18 cellular contexts compared by ENCODE assay signal in the genomic region with DNA sequence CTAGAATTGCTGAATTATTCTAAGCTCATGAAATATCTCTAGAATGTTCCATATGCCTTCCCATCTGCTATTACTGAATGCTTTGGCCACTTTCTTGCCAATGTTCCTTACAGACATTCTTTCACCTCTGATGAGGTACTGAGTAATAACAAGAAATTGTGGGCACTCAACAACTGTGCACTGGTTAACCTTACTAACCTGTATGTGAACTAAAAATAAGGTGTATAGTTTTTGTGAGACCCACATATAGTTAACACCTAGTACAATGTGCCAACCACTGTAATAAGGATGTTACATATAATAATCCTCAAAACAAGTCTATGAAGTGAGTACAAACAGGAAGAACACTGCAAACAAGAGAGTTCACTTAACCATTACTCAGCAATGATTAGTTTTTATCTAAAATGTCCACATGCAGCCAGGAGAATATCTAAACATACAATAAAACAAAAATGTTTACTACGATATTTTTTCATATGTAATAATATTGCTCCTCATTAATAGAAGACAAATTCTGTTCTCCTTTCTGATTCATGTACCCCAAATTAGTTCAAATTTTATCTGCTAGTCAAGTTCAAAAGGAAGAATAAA. TPM values are rescaled to one million over a fixed set of nuclear protein-coding genes. Genes with fewer than 3 reads are reported as not detected.
DNase-seq lines count a peak whose midpoint lies in the region; ATAC-seq and TF ChIP-seq lines count a peak whose summit lies in the region.
"Had no signal": no experiment of that assay in that cellular context is flagged by ENCODE, and none has a peak within 500 bp of the region (broad histone marks: within the 10 kb centered on the region; RNA-seq: fewer than 3 reads in every experiment).

No MANE protein-coding gene starts in this region.

- TF ChIP-seq POLR2A in ovary (IDR thresholded peaks at IDR 0.05) (no peak), sigmoid colon (IDR thresholded peaks at IDR 0.05) (no peak)

- BruUV-seq in A673 (replicated peaks; lab: Mats Ljungman, UMichigan), result no TSS peak

- peak overlapping the region in 2 of 3 donors; percentile 3 to 29 for H3K27ac Mint-ChIP-seq in CD4-positive, CD25-positive, alpha-beta regulatory T cell
- H3K27ac Mint-ChIP-seq in effector memory CD8-positive, alpha-beta T cell, result peak overlapping the region; percentile 14 to 80

- POLR2A ChIA-PET in A673 (lab: Charles Lee; ENCODE audit: low non-redundant PET), result interaction anchor here (1.0 kb wide), 1 partner anchor 39 kb away, joined by 4 read pairs; no protein-coding TSS in a partner anchor

- H2AFZ ChIP-seq in OCI-LY1 (ENCODE audit: low read length), result no peak overlapping the region
- H2AFZ ChIP-seq: PC-9 had no signal

- H3K9me2 ChIP-seq in OCI-LY1 (ENCODE audit: low read depth, low read length), result no peaks in the 10 kb centered on the region

- H3K4me1 Mint-ChIP-seq in CD4-positive, CD25-positive, alpha-beta regulatory T cell, result peaks cover 51 to 82% (median 65%) of the 10 kb centered on the region in 4 donors
- peaks cover 48 to 79% of the 10 kb centered on the region in 2 donors for H3K4me1 Mint-ChIP-seq in effector memory CD8-positive, alpha-beta T cell (ENCODE audit: low read depth in 2 of 2)

- peak overlapping the region; percentile 98 for H3K4me3 ChIP-seq in CD4-positive, CD25-positive, alpha-beta regulatory T cell (ENCODE audit: low read depth, low read length)
- H3K4me3 ChIP-seq in OCI-LY1 (ENCODE audit: low read depth, low read length, poor library complexity, severe bottlenecking) (peak overlapping the region; percentile 86), ovary (no peak overlapping the region), sigmoid colon (no peak overlapping the region), A673 (ENCODE audit: low read depth, low read length, poor library complexity, severe bottlenecking) (no peak overlapping the region)
- H3K4me3 ChIP-seq: cardiac muscle cell, PC-9 had no signal

- H3K9me3 Mint-ChIP-seq in CD4-positive, CD25-positive, alpha-beta regulatory T cell, result peaks cover 0 to 3% (median 0%) of the 10 kb centered on the region in 7 donors
- H3K9me3 Mint-ChIP-seq in effector memory CD8-positive, alpha-beta T cell, result no peaks in the 10 kb centered on the region

- H3K9ac ChIP-seq in OCI-LY1 (ENCODE audit: low read length), result no peak overlapping the region

- no peaks in the 10 kb centered on the region for H3K36me3 Mint-ChIP-seq in CD4-positive, CD25-positive, alpha-beta regulatory T cell
- H3K36me3 Mint-ChIP-seq in effector memory CD8-positive, alpha-beta T cell (ENCODE audit: insufficient read depth), result peaks cover 30% of the 10 kb centered on the region

- H3K4me3 Mint-ChIP-seq in CD4-positive, CD25-positive, alpha-beta regulatory T cell, result peak overlapping the region; percentile 52 to 99 (median 99)
- H3K4me3 Mint-ChIP-seq in effector memory CD8-positive, alpha-beta T cell, result peak overlapping the region; percentile 71 to 100

- peaks cover 85% of the 10 kb centered on the region for H3K79me2 ChIP-seq in OCI-LY1 (ENCODE audit: insufficient read depth, low read length)

- H3K4me2 ChIP-seq in OCI-LY1 (ENCODE audit: low read length), result peak overlapping the region; percentile 91
- H3K4me2 ChIP-seq: PC-9 had no signal

- H3K36me3 ChIP-seq in CD4-positive, CD25-positive, alpha-beta regulatory T cell (ENCODE audit: control insufficient read depth, insufficient read depth, low read length), result no peaks in the 10 kb centered on the region
- H3K36me3 ChIP-seq in OCI-LY1 (ENCODE audit: insufficient read depth, low read length) (peaks cover 24% of the 10 kb centered on the region), ovary (no peaks in the 10 kb centered on the region), sigmoid colon (no peaks in the 10 kb centered on the region), A673 (ENCODE audit: insufficient read depth, low read length, poor library complexity, severe bottlenecking) (no peaks in the 10 kb centered on the region)
- H3K36me3 ChIP-seq: cardiac muscle cell had no signal

- H3K9me3 ChIP-seq in CD4-positive, CD25-positive, alpha-beta regulatory T cell (ENCODE audit: control insufficient read depth in 2 of 2, low read length in 2 of 2), result no peaks in the 10 kb centered on the region
- H3K9me3 ChIP-seq in OCI-LY1 (ENCODE audit: low read length) (no peaks in the 10 kb centered on the region), ovary (no peaks in the 10 kb centered on the region), sigmoid colon (no peaks in the 10 kb centered on the region), A673 (ENCODE audit: low read depth, low read length, poor library complexity, severe bottlenecking) (peaks cover 2% of the 10 kb centered on the region)

- H3K27me3 Mint-ChIP-seq in CD4-positive, CD25-positive, alpha-beta regulatory T cell, result no peaks in the 10 kb centered on the region
- no peaks in the 10 kb centered on the region for H3K27me3 Mint-ChIP-seq in effector memory CD8-positive, alpha-beta T cell

- intact Hi-C loops in ovary (cut with DNase I), result loop anchor here in 1 of 4 donors (1.0 kb wide), 1 partner anchor 48 kb away; no protein-coding TSS in a partner anchor
- intact Hi-C loops in sigmoid colon (cut with DNase I), result no loop called here
- intact Hi-C loops in A673 (cut with micrococcal nuclease; ENCODE audit: unreplicated experiment), result no loop called here

- H3K4me1 ChIP-seq in CD4-positive, CD25-positive, alpha-beta regulatory T cell (ENCODE audit: control insufficient read depth, insufficient read depth, low read length, poor library complexity, severe bottlenecking), result peaks cover 48% of the 10 kb centered on the region
- H3K4me1 ChIP-seq in OCI-LY1 (ENCODE audit: insufficient read depth, low read length, severe bottlenecking) (peaks cover 48% of the 10 kb centered on the region), ovary (ENCODE audit: insufficient read depth) (peaks cover 5% of the 10 kb centered on the region), sigmoid colon (peaks cover 0 to 23% (median 18%) of the 10 kb centered on the region in 4 donors), A673 (ENCODE audit: insufficient read depth, low read length, poor library complexity, severe bottlenecking) (peaks cover 18% of the 10 kb centered on the region)

- no peaks in the 10 kb centered on the region for H3K27me3 ChIP-seq in CD4-positive, CD25-positive, alpha-beta regulatory T cell (ENCODE audit: control insufficient read depth, insufficient read depth, low read length)
- H3K27me3 ChIP-seq in OCI-LY1 (ENCODE audit: insufficient read depth, low read length), result no peaks in the 10 kb centered on the region
- no peaks in the 10 kb centered on the region for H3K27me3 ChIP-seq in ovary
- H3K27me3 ChIP-seq in sigmoid colon, result no peaks in the 10 kb centered on the region
- no peaks in the 10 kb centered on the region for H3K27me3 ChIP-seq in A673 (replicated peaks; ENCODE audit: insufficient read depth, low read depth, low read length, poor library complexity)
- H3K27me3 ChIP-seq: cardiac muscle cell had no signal

- no peaks in the 10 kb centered on the region for H3F3A ChIP-seq in OCI-LY1 (ENCODE audit: insufficient read depth, low read length)

- DNase-seq in CD4-positive, CD25-positive, alpha-beta regulatory T cell, result peak in 2 of 3 donors; percentile 18 to 53
- DNase-seq in effector memory CD8-positive, alpha-beta T cell, result peak in 1 of 3 experiments; percentile 4
- DNase-seq in ovary (no peak), sigmoid colon (no peak), A673 (ENCODE audit: low spot score) (no peak), NCI-H2029 treated with DMSO at 0.1 percent for 48 hours (lab: John Stamatoyannopoulos, UW) (no peak)
- DNase-seq: activated CD8-positive, alpha-beta memory T cell treated with anti-CD3 and anti-CD28 coated beads, Interleukin-2, amount 50 U/mL, for 48 hours; COR-L47; hypothalamus; mesendoderm; NCI-H2171 treated with DMSO at 0.1 percent for 48 hours; PC-9; posterior cingulate gyrus; stimulated activated CD4-positive, alpha-beta T cell treated with anti-CD3 and anti-CD28 coated beads, Interleukin-2, amount 100 ng/mL, for 24 hours; stimulated activated naive CD4-positive, alpha-beta T cell had no signal

- CTCF ChIA-PET in A673 (lab: Charles Lee), result no interaction called here

- 0 out of 2 replicates have a peak, but pooled peaks cover 4% of the 10 kb centered on the region for H4K20me1 ChIP-seq in OCI-LY1 (ENCODE audit: insufficient read depth, low read length)

- H3K27ac ChIP-seq in CD4-positive, CD25-positive, alpha-beta regulatory T cell (ENCODE audit: insufficient read depth, low read length, poor library complexity, severe bottlenecking), result no peak overlapping the region
- no peak overlapping the region for H3K27ac ChIP-seq in OCI-LY1 (ENCODE audit: low read depth, low read length, poor library complexity, severe bottlenecking)
- H3K27ac ChIP-seq in ovary, result no peak overlapping the region
- H3K27ac ChIP-seq in sigmoid colon, result no peak overlapping the region
- H3K27ac ChIP-seq in A673 (ENCODE audit: low read depth, low read length, poor library complexity, severe bottlenecking), result no peak overlapping the region
- H3K27ac ChIP-seq: cardiac muscle cell, PC-9 had no signal

- ATAC-seq in CD4-positive, CD25-positive, alpha-beta regulatory T cell (ENCODE audit: low read depth in 2 of 2), result no peak
- ATAC-seq in GM18502 (IDR thresholded peaks at IDR 0.05; ENCODE audit: poor library complexity, unreplicated experiment), result peak; percentile 14
- peak; percentile 34 for ATAC-seq in effector memory CD8-positive, alpha-beta T cell (replicated peaks)

- no peak for TF ChIP-seq CTCF in OCI-LY1 (IDR thresholded peaks at IDR 0.05; ENCODE audit: low read length)
- no peak for TF ChIP-seq CTCF in ovary (IDR thresholded peaks at IDR 0.05)
- TF ChIP-seq CTCF in sigmoid colon (IDR thresholded peaks at IDR 0.05), result no peak
- no peak for TF ChIP-seq CTCF in A673 (conservative IDR thresholded peaks at IDR 0.05; ENCODE audit: low read depth, low read length)

- 28 to 56% (median 52%) methylated on average over 1 of the region's 1 CpG for WGBS in ovary, 3 donors
- 60 to 80% methylated on average over 1 of the region's 1 CpG for WGBS in sigmoid colon, 2 donors

- TF ChIP-seq EP300 in ovary (IDR thresholded peaks at IDR 0.05) (no peak), sigmoid colon (IDR thresholded peaks at IDR 0.05) (no peak)

RNA-seq across cellular contexts. Expression of a gene that starts 4.4 kb away (rescaled TPM):
- total RNA-seq in CD4-positive, CD25-positive, alpha-beta regulatory T cell, result 81.7 TPM
- 10 to 100 TPM in 2 of 4 donors, 1 to 10 TPM in 2; 8.3 to 11.4 (median 10.0) TPM for polyA plus RNA-seq in CD4-positive, CD25-positive, alpha-beta regulatory T cell
- total RNA-seq in ovary (10 to 100 TPM; 13.9 to 21.9 (median 19.1) TPM), sigmoid colon (10 to 100 TPM; 15.2 to 21.4 (median 17.9) TPM), A673 (2021) (17.8 and 21.9 TPM in 2 replicates)
- polyA plus RNA-seq in ovary (1 to 10 TPM; 4.6 to 7.9 TPM), sigmoid colon (1 to 10 TPM; 1.2 to 4.8 (median 1.2) TPM)

Comparison
In these comparisons a context has a peak if more than half of its experiments do, and no peak if none do; other contexts are left out.
1. ATAC-seq: peak in GM18502 (single experiment) and effector memory CD8-positive, alpha-beta T cell (single experiment); none in CD4-positive, CD25-positive, alpha-beta regulatory T cell (0 of 2).
2. DNase-seq: peak in CD4-positive, CD25-positive, alpha-beta regulatory T cell (2 of 3); none in ovary (0 of 5), sigmoid colon (single experiment), A673 (single experiment) and NCI-H2029 treated with DMSO at 0.1 percent for 48 hours (single experiment).
3. H3K4me3 ChIP-seq: peak in CD4-positive, CD25-positive, alpha-beta regulatory T cell (single experiment) and OCI-LY1 (single experiment); none in ovary (single experiment), sigmoid colon (0 of 4) and A673 (single experiment).